Comparison of ENCODE assay signal across 18 cellular contexts in the genomic region with DNA sequence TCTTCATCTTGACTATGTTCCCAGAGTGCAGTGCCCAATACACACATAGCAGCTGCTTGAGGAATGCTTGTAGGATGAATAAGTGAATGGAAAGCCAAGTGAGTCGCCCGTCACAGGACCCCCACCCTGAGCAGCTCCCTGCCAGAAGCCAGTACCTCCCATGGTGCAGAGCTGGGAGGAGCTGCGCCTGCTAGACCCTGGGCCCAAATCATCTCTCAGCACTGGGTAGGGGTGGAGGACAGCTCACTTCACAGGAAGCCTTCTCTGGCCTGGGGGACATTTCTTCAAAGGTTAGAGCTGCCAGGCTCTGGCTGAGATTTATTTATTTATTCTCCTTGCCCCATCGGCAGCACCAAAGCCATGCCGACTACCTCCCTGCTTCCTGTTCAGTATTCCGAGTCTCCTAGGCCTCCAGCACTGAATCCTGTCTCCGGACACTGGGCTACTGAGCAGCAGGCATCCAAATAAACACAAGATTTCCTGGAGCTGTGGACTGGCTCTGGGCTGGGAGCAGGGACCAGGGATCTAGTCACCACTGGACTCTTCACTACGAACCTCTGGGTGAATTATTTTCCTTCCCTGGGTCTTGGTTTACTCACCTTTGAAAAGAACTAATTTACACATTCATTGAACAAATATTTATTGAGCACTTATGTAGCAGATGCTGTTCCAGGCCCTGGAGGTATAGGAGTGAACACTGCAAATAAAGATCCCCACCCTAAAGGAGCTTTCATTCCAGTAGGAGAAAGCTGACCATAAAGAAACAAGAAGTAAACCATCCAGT.
A peak's percentile ranks its signal among the peaks of the same experiment; 100 is the strongest.
DNase-seq lines count a peak whose midpoint lies in the region; ATAC-seq, FAIRE-seq and TF ChIP-seq lines count a peak whose summit lies in the region.
"Had no signal": no experiment of that assay in that cellular context is flagged by ENCODE, and none has a peak within 500 bp of the region (broad histone marks: within the 10 kb centered on the region; RNA-seq: fewer than 3 reads in every experiment).

No MANE protein-coding gene starts in this region.

- TF ChIP-seq CTCF in bronchial epithelial cell (IDR thresholded peaks at IDR 0.05; ENCODE audit: insufficient read depth, low read length, severe bottlenecking): no peak
- no peak for TF ChIP-seq CTCF in pancreas (IDR thresholded peaks at IDR 0.05)

- H3K27ac ChIP-seq in pancreas: no peak overlapping the region
- H3K27ac ChIP-seq: GM23248 had no signal

- H3K27ac Mint-ChIP-seq in activated naive CD8-positive, alpha-beta T cell treated with anti-CD3 and anti-CD28 coated beads, Interleukin-2, amount 50 U/mL, for 24 hours: no peak overlapping the region
- H3K27ac Mint-ChIP-seq: activated T-cell treated with anti-CD3 and anti-CD28 coated beads, Interleukin-2, amount 50 U/mL, for 72 hours; progenitor cell of endocrine pancreas; stimulated activated effector memory CD8-positive, alpha-beta T cell treated with anti-CD3 and anti-CD28 coated beads, Interleukin-12 subunit alpha, Interleukin-12 subunit beta, amount 100 ng/mL, for 72 hours had no signal

- H3K9me3 Mint-ChIP-seq in activated naive CD8-positive, alpha-beta T cell treated with anti-CD3 and anti-CD28 coated beads, Interleukin-2, amount 50 U/mL, for 24 hours: no peaks in the 10 kb centered on the region
- H3K9me3 Mint-ChIP-seq: activated T-cell treated with anti-CD3 and anti-CD28 coated beads, Interleukin-2, amount 50 U/mL, for 72 hours; stimulated activated effector memory CD8-positive, alpha-beta T cell treated with anti-CD3 and anti-CD28 coated beads, Interleukin-12 subunit alpha, Interleukin-12 subunit beta, amount 100 ng/mL, for 72 hours had no signal

- intact Hi-C loops in pancreas (cut with DNase I): no loop called here

- FAIRE-seq in bronchial epithelial cell (lab: Jason Lieb, UNC): no peak
- FAIRE-seq in pancreas (lab: Jason Lieb, UNC): no peak
- FAIRE-seq: endometrium, GM19239 had no signal

- peak overlapping the region; percentile 10 for H3K9ac ChIP-seq in mucosa of stomach (ENCODE audit: low read length)
- H3K9ac ChIP-seq: GM23248 had no signal

- H3K4me3 ChIP-seq in bronchial epithelial cell (ENCODE audit: low read depth, low read length) (no peak overlapping the region), mucosa of stomach (ENCODE audit: low read length) (no peak overlapping the region), pancreas (no peak overlapping the region)
- H3K4me3 ChIP-seq: GM23248 had no signal

- peak; percentile 100 for DNase-seq in DMS53 treated with DMSO at 0.1 percent for 48 hours (lab: John Stamatoyannopoulos, UW; ENCODE audit: unreplicated experiment)
- peak; percentile 67 for DNase-seq in NCI-H345 treated with DMSO at 0.1 percent for 48 hours (lab: John Stamatoyannopoulos, UW; ENCODE audit: unreplicated experiment)
- DNase-seq in bronchial epithelial cell (ENCODE audit: low read depth): peak; percentile 49
- DNase-seq in pancreas: no peak
- DNase-seq in activated naive CD8-positive, alpha-beta T cell treated with anti-CD3 and anti-CD28 coated beads, Interleukin-2, amount 50 U/mL, for 24 hours: no peak
- no peak for DNase-seq in iPS-NIHi7 (ENCODE audit: extremely low spot score)
- DNase-seq: activated T-cell treated with anti-CD3 and anti-CD28 coated beads, Interleukin-2, amount 50 U/mL, for 72 hours; anterior cingulate cortex; DMS79 treated with DMSO at 0.1 percent for 48 hours; GM23248; stimulated activated CD4-positive, alpha-beta T cell treated with anti-CD3 and anti-CD28 coated beads, Interleukin-2, amount 100 ng/mL, for 24 hours; SW 1271 had no signal

- H3K36me3 ChIP-seq in bronchial epithelial cell (ENCODE audit: control insufficient read depth, insufficient read depth, low read length): no peaks in the 10 kb centered on the region
- no peaks in the 10 kb centered on the region for H3K36me3 ChIP-seq in mucosa of stomach (ENCODE audit: control insufficient read depth, insufficient read depth, low read length)
- no peaks in the 10 kb centered on the region for H3K36me3 ChIP-seq in pancreas

- ATAC-seq in pancreas (no peak), GM21717 (IDR thresholded peaks at IDR 0.05; ENCODE audit: unreplicated experiment) (no peak)
- no peak for ATAC-seq in activated naive CD8-positive, alpha-beta T cell treated with anti-CD3 and anti-CD28 coated beads, Interleukin-2, amount 50 U/mL, for 24 hours
- ATAC-seq: activated T-cell treated with anti-CD3 and anti-CD28 coated beads, Interleukin-2, amount 50 U/mL, for 72 hours; stimulated activated effector memory CD8-positive, alpha-beta T cell treated with anti-CD3 and anti-CD28 coated beads, Interleukin-12 subunit alpha, Interleukin-12 subunit beta, amount 100 ng/mL, for 72 hours had no signal

- H3K27me3 ChIP-seq in bronchial epithelial cell (ENCODE audit: control insufficient read depth, insufficient read depth, low read length) (no peaks in the 10 kb centered on the region), mucosa of stomach (ENCODE audit: control insufficient read depth, insufficient read depth, low read length) (no peaks in the 10 kb centered on the region), pancreas (no peaks in the 10 kb centered on the region)

- H3K9me3 ChIP-seq in mucosa of stomach (ENCODE audit: control insufficient read depth, low read length) (no peaks in the 10 kb centered on the region), pancreas (no peaks in the 10 kb centered on the region)

- WGBS in pancreas, 2 donors: 56 to 60% methylated on average over 8 of the region's 8 CpGs

- no peaks in the 10 kb centered on the region for H3K36me3 Mint-ChIP-seq in activated naive CD8-positive, alpha-beta T cell treated with anti-CD3 and anti-CD28 coated beads, Interleukin-2, amount 50 U/mL, for 24 hours (ENCODE audit: low read depth)
- H3K36me3 Mint-ChIP-seq: stimulated activated effector memory CD8-positive, alpha-beta T cell treated with anti-CD3 and anti-CD28 coated beads, Interleukin-12 subunit alpha, Interleukin-12 subunit beta, amount 100 ng/mL, for 72 hours had no signal

- H3K27me3 Mint-ChIP-seq in activated naive CD8-positive, alpha-beta T cell treated with anti-CD3 and anti-CD28 coated beads, Interleukin-2, amount 50 U/mL, for 24 hours: peaks cover 11% of the 10 kb centered on the region
- H3K27me3 Mint-ChIP-seq: progenitor cell of endocrine pancreas had no signal

- H3K4me1 Mint-ChIP-seq in activated naive CD8-positive, alpha-beta T cell treated with anti-CD3 and anti-CD28 coated beads, Interleukin-2, amount 50 U/mL, for 24 hours: no peaks in the 10 kb centered on the region
- H3K4me1 Mint-ChIP-seq: stimulated activated effector memory CD8-positive, alpha-beta T cell treated with anti-CD3 and anti-CD28 coated beads, Interleukin-12 subunit alpha, Interleukin-12 subunit beta, amount 100 ng/mL, for 72 hours had no signal

- no peak overlapping the region for H3K4me3 Mint-ChIP-seq in activated naive CD8-positive, alpha-beta T cell treated with anti-CD3 and anti-CD28 coated beads, Interleukin-2, amount 50 U/mL, for 24 hours
- H3K4me3 Mint-ChIP-seq: activated T-cell treated with anti-CD3 and anti-CD28 coated beads, Interleukin-2, amount 50 U/mL, for 72 hours; stimulated activated effector memory CD8-positive, alpha-beta T cell treated with anti-CD3 and anti-CD28 coated beads, Interleukin-12 subunit alpha, Interleukin-12 subunit beta, amount 100 ng/mL, for 72 hours had no signal

- peaks cover 35% of the 10 kb centered on the region for H3K4me1 ChIP-seq in mucosa of stomach (ENCODE audit: control insufficient read depth, insufficient read depth, low read length)
- no peaks in the 10 kb centered on the region for H3K4me1 ChIP-seq in pancreas

Comparison
In these comparisons a context has a peak if more than half of its experiments do, and no peak if none do; other contexts are left out.
1. DNase-seq: peak in DMS53 treated with DMSO at 0.1 percent for 48 hours (single experiment), NCI-H345 treated with DMSO at 0.1 percent for 48 hours (single experiment) and bronchial epithelial cell (single experiment); none in pancreas (0 of 6), activated naive CD8-positive, alpha-beta T cell treated with anti-CD3 and anti-CD28 coated beads, Interleukin-2, amount 50 U/mL, for 24 hours (single experiment) and iPS-NIHi7 (single experiment).